9 cellular contexts compared by ENCODE assay signal in genomic region chrX:49230500-49231232, GRCh38. TPM values are rescaled to one million over a fixed set of nuclear protein-coding genes. Genes with fewer than 3 reads are reported as not detected.
A peak's percentile ranks its signal among the peaks of the same experiment; 100 is the strongest.
DNase-seq lines count a peak whose midpoint lies in the region; ATAC-seq and TF ChIP-seq lines count a peak whose summit lies in the region.
"Had no signal": no experiment of that assay in that cellular context is flagged by ENCODE, and none has a peak within 500 bp of the region (broad histone marks: within the 10 kb centered on the region; RNA-seq: fewer than 3 reads in every experiment).

No MANE protein-coding gene starts in this region.

- H3K4me1 Mint-ChIP-seq in CD4-positive, alpha-beta memory T cell = peaks cover 9 to 26% (median 12%) of the 10 kb centered on the region in 4 donors
- H3K4me1 Mint-ChIP-seq in activated CD8-positive, alpha-beta memory T cell treated with anti-CD3 and anti-CD28 coated beads, Interleukin-2, amount 10 ng/mL, durations not matched to agents 7 days and 5 days = peaks cover 19% of the 10 kb centered on the region

- peak overlapping the region in 1 of 2 donors; percentile 43 for H3K4me3 ChIP-seq in CD4-positive, alpha-beta memory T cell (ENCODE audit: low read length in 2 of 2)
- H3K4me3 ChIP-seq in testis = peak overlapping the region in 1 of 2 donors; percentile 34

- TF ChIP-seq CTCF in omental fat pad (IDR thresholded peaks at IDR 0.05) (no peak), testis (IDR thresholded peaks at IDR 0.05) (no peak)

- H3K9me3 Mint-ChIP-seq in CD4-positive, alpha-beta memory T cell = no peaks in the 10 kb centered on the region
- H3K9me3 Mint-ChIP-seq in activated CD8-positive, alpha-beta memory T cell treated with anti-CD3 and anti-CD28 coated beads, Interleukin-2, amount 10 ng/mL, durations not matched to agents 7 days and 5 days (ENCODE audit: low read depth) = no peaks in the 10 kb centered on the region

- H3K4me1 ChIP-seq in CD4-positive, alpha-beta memory T cell (ENCODE audit: insufficient read depth, low read length) = peaks cover 17% of the 10 kb centered on the region
- no peaks in the 10 kb centered on the region for H3K4me1 ChIP-seq in testis

- POLR2A ChIA-PET in CD4-positive, alpha-beta memory T cell (lab: Charles Lee; ENCODE audit: partially characterized antibody) = interaction anchor here (0.8 to 1.7 kb wide), 4 partner anchors 30 to 43 kb away, joined by 3 to 5 read pairs (median 4); no protein-coding TSS in a partner anchor

- no peaks in the 10 kb centered on the region for H3K36me3 Mint-ChIP-seq in CD4-positive, alpha-beta memory T cell
- H3K36me3 Mint-ChIP-seq in activated CD8-positive, alpha-beta memory T cell treated with anti-CD3 and anti-CD28 coated beads, Interleukin-2, amount 10 ng/mL, durations not matched to agents 7 days and 5 days = no peaks in the 10 kb centered on the region

- no peaks in the 10 kb centered on the region for H3K9me3 ChIP-seq in CD4-positive, alpha-beta memory T cell (ENCODE audit: control insufficient read depth in 1 of 2, low read length in 2 of 2)
- no peaks in the 10 kb centered on the region for H3K9me3 ChIP-seq in testis

- H3K27me3 ChIP-seq in CD4-positive, alpha-beta memory T cell (ENCODE audit: insufficient read depth, low read length) = no peaks in the 10 kb centered on the region
- H3K27me3 ChIP-seq in testis = no peaks in the 10 kb centered on the region

- intact Hi-C loops in CD4-positive, alpha-beta memory T cell (cut with micrococcal nuclease) = loop anchor here (1.0 kb wide), 1 partner anchor 30 kb away; the partner anchor contains the start of gene SYP
- intact Hi-C loops in testis (cut with DNase I; ENCODE audit: low total_unique reads) = no loop called here

- H3K36me3 ChIP-seq in CD4-positive, alpha-beta memory T cell (ENCODE audit: insufficient read depth, low read length) = no peaks in the 10 kb centered on the region
- no peaks in the 10 kb centered on the region for H3K36me3 ChIP-seq in testis (ENCODE audit: low read depth, missing control alignments)

- peak overlapping the region; percentile 81 to 95 (median 92) for H3K27ac Mint-ChIP-seq in CD4-positive, alpha-beta memory T cell
- peak overlapping the region; percentile 90 for H3K27ac Mint-ChIP-seq in activated CD8-positive, alpha-beta memory T cell treated with anti-CD3 and anti-CD28 coated beads, Interleukin-2, amount 10 ng/mL, durations not matched to agents 7 days and 5 days

- no peaks in the 10 kb centered on the region for H3K27me3 Mint-ChIP-seq in CD4-positive, alpha-beta memory T cell
- H3K27me3 Mint-ChIP-seq in activated CD8-positive, alpha-beta memory T cell treated with anti-CD3 and anti-CD28 coated beads, Interleukin-2, amount 10 ng/mL, durations not matched to agents 7 days and 5 days = no peaks in the 10 kb centered on the region

- H3K27ac ChIP-seq in CD4-positive, alpha-beta memory T cell (ENCODE audit: low read depth, low read length) = peak overlapping the region; percentile 58
- H3K27ac ChIP-seq in testis = no peak overlapping the region

- H3K4me3 Mint-ChIP-seq in CD4-positive, alpha-beta memory T cell = peak overlapping the region; percentile 76 to 84 (median 81)
- peak overlapping the region; percentile 76 for H3K4me3 Mint-ChIP-seq in activated CD8-positive, alpha-beta memory T cell treated with anti-CD3 and anti-CD28 coated beads, Interleukin-2, amount 10 ng/mL, durations not matched to agents 7 days and 5 days

- CTCF ChIA-PET in CD4-positive, alpha-beta memory T cell (lab: Charles Lee; ENCODE audit: partially characterized antibody) = interaction anchor here (1.4 to 1.7 kb wide), 2 partner anchors 38 to 39 kb away, joined by 4 to 6 read pairs; no protein-coding TSS in a partner anchor
- CTCF ChIA-PET in activated CD8-positive, alpha-beta memory T cell treated with anti-CD3 and anti-CD28 coated beads, Interleukin-2, amount 10 ng/mL, durations not matched to agents 7 days and 5 days (lab: Charles Lee) = interaction anchor here (1.0 to 2.2 kb wide), 2 partner anchors 37 to 38 kb away, joined by 3 to 8 read pairs; no protein-coding TSS in a partner anchor

- 6% methylated on average over 40 of the region's 44 CpGs; no CpG with 5 or more reads in 1 of the 2 donors for WGBS in testis, 2 donors

- peak; percentile 29 to 58 (median 47) for DNase-seq in CD4-positive, alpha-beta memory T cell
- DNase-seq in NCI-H146 treated with DMSO at 0.1 percent for 48 hours (lab: John Stamatoyannopoulos, UW; ENCODE audit: unreplicated experiment) = peak; percentile 64
- peak; percentile 85 for DNase-seq in activated CD8-positive, alpha-beta memory T cell treated with anti-CD3 and anti-CD28 coated beads, Interleukin-2, amount 10 ng/mL, durations not matched to agents 7 days and 5 days
- DNase-seq in omental fat pad (ENCODE audit: low spot score) = peak; percentile 24
- peak; percentile 43 for DNase-seq in testis
- DNase-seq in AML-193 (lab: John Stamatoyannopoulos, UW) = no peak

- no peak for TF ChIP-seq POLR2A in testis (IDR thresholded peaks at IDR 0.05)

- ATAC-seq in GM21367 (IDR thresholded peaks at IDR 0.05; ENCODE audit: unreplicated experiment) (peak; percentile 64), esophagus mucosa (peak; percentile 93), omental fat pad (ENCODE audit: low FRiP score) (peak; percentile 55)
- ATAC-seq in activated CD8-positive, alpha-beta memory T cell treated with anti-CD3 and anti-CD28 coated beads, Interleukin-2, amount 10 ng/mL, durations not matched to agents 7 days and 5 days = peak; percentile 87

RNA-seq across cellular contexts. Expression of gene CACNA1F, which starts 2.5 kb away (rescaled TPM):
- total RNA-seq in CD4-positive, alpha-beta memory T cell = 1 to 10 TPM; 1.2 to 1.3 TPM
- polyA plus RNA-seq in CD4-positive, alpha-beta memory T cell = under 1 TPM in 1 of 2 donors, not detected in 1; 0.03 TPM
- 1 to 10 TPM in 1 of 2 experiments, under 1 TPM in 1; 0.19 to 1.3 TPM for total RNA-seq in activated CD8-positive, alpha-beta memory T cell treated with anti-CD3 and anti-CD28 coated beads, Interleukin-2, amount 10 ng/mL, durations not matched to agents 7 days and 5 days
- total RNA-seq in esophagus mucosa = 0.28 TPM
- under 1 TPM; 0.19 to 0.60 (median 0.34) TPM for total RNA-seq in omental fat pad
- total RNA-seq in testis = under 1 TPM; 0.16 to 0.19 TPM
- 0.24 TPM for polyA plus RNA-seq in testis (ENCODE audit: insufficient read depth, low read depth, low replicate concordance)

RNA-seq across cellular contexts. Expression of gene CCDC22, which starts 4.6 kb away (rescaled TPM):
- 10 to 100 TPM; 27.1 to 27.7 TPM for total RNA-seq in CD4-positive, alpha-beta memory T cell
- 10 to 100 TPM; 22.6 to 33.1 TPM for polyA plus RNA-seq in CD4-positive, alpha-beta memory T cell
- 10 to 100 TPM; 24.6 to 29.9 TPM for total RNA-seq in activated CD8-positive, alpha-beta memory T cell treated with anti-CD3 and anti-CD28 coated beads, Interleukin-2, amount 10 ng/mL, durations not matched to agents 7 days and 5 days
- total RNA-seq in esophagus mucosa (9.4 TPM), omental fat pad (10 to 100 TPM in 2 of 4 donors, 1 to 10 TPM in 2; 8.9 to 14.3 (median 11.1) TPM), testis (10 to 100 TPM; 13.4 to 13.9 TPM)
- 7.3 TPM for polyA plus RNA-seq in testis (ENCODE audit: insufficient read depth, low read depth, low replicate concordance)

RNA-seq across cellular contexts. Expression of gene SYP, which starts 30.7 kb away (rescaled TPM):
- under 1 TPM; 0.50 to 0.73 TPM for total RNA-seq in CD4-positive, alpha-beta memory T cell
- under 1 TPM in 1 of 2 donors, not detected in 1; 0.32 TPM for polyA plus RNA-seq in CD4-positive, alpha-beta memory T cell
- 1 to 10 TPM; 1.9 to 3.9 TPM for total RNA-seq in activated CD8-positive, alpha-beta memory T cell treated with anti-CD3 and anti-CD28 coated beads, Interleukin-2, amount 10 ng/mL, durations not matched to agents 7 days and 5 days
- 0.36 TPM for total RNA-seq in esophagus mucosa
- 1 to 10 TPM in 3 of 4 donors, under 1 TPM in 1; 0.46 to 3.3 (median 2.2) TPM for total RNA-seq in omental fat pad
- total RNA-seq in testis = 1 to 10 TPM; 1.7 to 3.4 TPM
- polyA plus RNA-seq in testis (ENCODE audit: insufficient read depth, low read depth, low replicate concordance) = 2.5 TPM

RNA-seq across cellular contexts. Expression of gene FOXP3, which starts 33.8 kb away (rescaled TPM):
- 1 to 10 TPM; 3.5 to 4.3 TPM for total RNA-seq in CD4-positive, alpha-beta memory T cell
- polyA plus RNA-seq in CD4-positive, alpha-beta memory T cell = 1 to 10 TPM in 1 of 2 donors, under 1 TPM in 1; 1.00 to 2.2 TPM
- total RNA-seq in activated CD8-positive, alpha-beta memory T cell treated with anti-CD3 and anti-CD28 coated beads, Interleukin-2, amount 10 ng/mL, durations not matched to agents 7 days and 5 days = 10 to 100 TPM; 26.8 to 82.1 TPM
- total RNA-seq in esophagus mucosa (0.76 TPM), omental fat pad (not detected), testis (1 to 10 TPM; 1.1 to 2.5 TPM)
- 2.2 TPM for polyA plus RNA-seq in testis (ENCODE audit: insufficient read depth, low read depth, low replicate concordance)
- total RNA-seq: glomerular endothelial cell had no signal

RNA-seq across cellular contexts. Expression of gene PPP1R3F, which starts 38.9 kb away (rescaled TPM):
- 10 to 100 TPM; 17.4 to 17.7 TPM for total RNA-seq in CD4-positive, alpha-beta memory T cell
- polyA plus RNA-seq in CD4-positive, alpha-beta memory T cell = 10 to 100 TPM in 1 of 2 donors, 1 to 10 TPM in 1; 4.8 to 10.7 TPM
- 10 to 100 TPM; 13.9 to 14.4 TPM for total RNA-seq in activated CD8-positive, alpha-beta memory T cell treated with anti-CD3 and anti-CD28 coated beads, Interleukin-2, amount 10 ng/mL, durations not matched to agents 7 days and 5 days
- 3.4 TPM for total RNA-seq in esophagus mucosa
- 1 to 10 TPM; 2.6 to 6.5 (median 4.6) TPM for total RNA-seq in omental fat pad
- 10 to 100 TPM; 17.6 to 18.0 TPM for total RNA-seq in testis
- polyA plus RNA-seq in testis (ENCODE audit: insufficient read depth, low read depth, low replicate concordance) = 7.6 TPM

Comparison
In these comparisons a context has a peak if more than half of its experiments do, and no peak if none do; other contexts are left out.
1. DNase-seq: peak in CD4-positive, alpha-beta memory T cell (5 of 5), NCI-H146 treated with DMSO at 0.1 percent for 48 hours (single experiment), activated CD8-positive, alpha-beta memory T cell treated with anti-CD3 and anti-CD28 coated beads, Interleukin-2, amount 10 ng/mL, durations not matched to agents 7 days and 5 days (single experiment), omental fat pad (single experiment) and testis (single experiment); none in AML-193 (0 of 2).
2. Peak in every context shown above with its lines, with median percentiles within 50 percentile points of each other: ATAC-seq.